Comparison of ENCODE assay signal across 15 cellular contexts in the genomic region with DNA sequence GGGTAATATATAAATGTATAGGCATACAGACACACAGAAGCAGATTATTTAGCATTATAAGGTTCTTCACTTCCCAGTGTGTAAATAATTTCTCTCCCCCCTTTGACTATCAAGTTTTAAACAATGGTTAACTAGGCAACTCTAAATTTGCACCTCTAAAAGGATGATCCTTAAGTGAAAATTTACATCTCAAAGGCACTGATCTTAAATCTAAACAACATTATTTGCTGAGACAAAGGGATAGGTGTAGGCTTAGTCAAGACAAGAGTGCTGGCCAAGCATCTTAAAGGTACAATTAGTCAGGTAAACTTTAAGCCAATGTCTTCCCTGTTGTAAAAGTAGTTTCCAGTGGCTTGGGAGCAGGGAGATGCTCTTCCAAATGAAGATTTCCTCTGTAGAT. TPM values are rescaled to one million over a fixed set of nuclear protein-coding genes. Genes with fewer than 3 reads are reported as not detected.
DNase-seq lines count a peak whose midpoint lies in the region; ATAC-seq, FAIRE-seq and TF ChIP-seq lines count a peak whose summit lies in the region.
"Had no signal": no experiment of that assay in that cellular context is flagged by ENCODE, and none has a peak within 500 bp of the region (broad histone marks: within the 10 kb centered on the region; RNA-seq: fewer than 3 reads in every experiment).

No MANE protein-coding gene starts in this region.

- no peak overlapping the region for H3K4me2 ChIP-seq in A549
- H3K4me2 ChIP-seq: BLaER1, KMS-11 had no signal

- TF ChIP-seq RAD21 in A549 (conservative IDR thresholded peaks at IDR 0.05 in 1 of 2, IDR thresholded peaks at IDR 0.05 in 1 of 2): no peak

- no peak for TF ChIP-seq POLR2A in A549 (IDR thresholded peaks at IDR 0.05; ENCODE audit: low read length)

- H3K27me3 Mint-ChIP-seq in activated T-cell treated with anti-CD3 and anti-CD28 coated beads, Interleukin-2, amount 50 U/mL, for 24 hours: peaks cover 19% of the 10 kb centered on the region
- H3K27me3 Mint-ChIP-seq in stimulated activated naive CD8-positive, alpha-beta T cell treated with anti-CD3 and anti-CD28 coated beads, Interleukin-15, amount 100 ng/mL, for 72 hours: no peaks in the 10 kb centered on the region

- CTCF ChIA-PET in A549 (lab: Yijun Ruan, JAX): no interaction called here

- H3K36me3 ChIP-seq in HUES6 (ENCODE audit: control insufficient read depth, insufficient read depth, low read length): no peaks in the 10 kb centered on the region
- H3K36me3 ChIP-seq: BLaER1, HAP-1 had no signal

- no peaks in the 10 kb centered on the region for H3K9me3 Mint-ChIP-seq in activated T-cell treated with anti-CD3 and anti-CD28 coated beads, Interleukin-2, amount 50 U/mL, for 24 hours
- no peaks in the 10 kb centered on the region for H3K9me3 Mint-ChIP-seq in stimulated activated naive CD8-positive, alpha-beta T cell treated with anti-CD3 and anti-CD28 coated beads, Interleukin-15, amount 100 ng/mL, for 72 hours

- no peak overlapping the region for H3K4me3 Mint-ChIP-seq in activated T-cell treated with anti-CD3 and anti-CD28 coated beads, Interleukin-2, amount 50 U/mL, for 24 hours
- no peak overlapping the region for H3K4me3 Mint-ChIP-seq in stimulated activated naive CD8-positive, alpha-beta T cell treated with anti-CD3 and anti-CD28 coated beads, Interleukin-15, amount 100 ng/mL, for 72 hours

- no peak for TF ChIP-seq EP300 in A549 (IDR thresholded peaks at IDR 0.05)

- no peak for DNase-seq in A549 (ENCODE audit: low read depth in 1 of 2, low spot score in 1 of 2)
- peak; percentile 17 for DNase-seq in iPS DF 19.7 (ENCODE audit: low read depth, low spot score)
- peak; percentile 5 for DNase-seq in iPS-NIHi7 (ENCODE audit: extremely low spot score)
- DNase-seq in activated T-cell treated with anti-CD3 and anti-CD28 coated beads, Interleukin-2, amount 50 U/mL, for 24 hours: no peak
- DNase-seq in hepatic stellate cell (ENCODE audit: low spot score): no peak
- no peak for DNase-seq in stimulated activated naive CD8-positive, alpha-beta T cell treated with anti-CD3 and anti-CD28 coated beads, Interleukin-15, amount 100 ng/mL, for 72 hours
- DNase-seq: AML-193, DMS53, GM23248 had no signal

- ATAC-seq in A549: no peak
- ATAC-seq in stimulated activated naive CD8-positive, alpha-beta T cell treated with anti-CD3 and anti-CD28 coated beads, Interleukin-15, amount 100 ng/mL, for 72 hours: no peak
- ATAC-seq: HepG2 had no signal

- H3K27ac Mint-ChIP-seq in activated T-cell treated with anti-CD3 and anti-CD28 coated beads, Interleukin-2, amount 50 U/mL, for 24 hours: no peak overlapping the region
- H3K27ac Mint-ChIP-seq in stimulated activated naive CD8-positive, alpha-beta T cell treated with anti-CD3 and anti-CD28 coated beads, Interleukin-15, amount 100 ng/mL, for 72 hours: no peak overlapping the region

- no peak overlapping the region for H3K4me3 ChIP-seq in A549
- no peak overlapping the region for H3K4me3 ChIP-seq in HUES6 (ENCODE audit: low read depth, low read length)
- H3K4me3 ChIP-seq: BLaER1, GM23248, HAP-1 had no signal

- H3K4me1 ChIP-seq in A549 (peaks cover 6% of the 10 kb centered on the region; the same call in 1 of the 3 replicates), HUES6 (ENCODE audit: control insufficient read depth, insufficient read depth, low read length) (peaks cover 29% of the 10 kb centered on the region)
- H3K4me1 ChIP-seq: BLaER1 had no signal

- no peaks in the 10 kb centered on the region for H3K4me1 Mint-ChIP-seq in activated T-cell treated with anti-CD3 and anti-CD28 coated beads, Interleukin-2, amount 50 U/mL, for 24 hours (ENCODE audit: low read depth)
- H3K4me1 Mint-ChIP-seq in stimulated activated naive CD8-positive, alpha-beta T cell treated with anti-CD3 and anti-CD28 coated beads, Interleukin-15, amount 100 ng/mL, for 72 hours: no peaks in the 10 kb centered on the region

- no peaks in the 10 kb centered on the region for H3K27me3 ChIP-seq in HUES6 (ENCODE audit: control insufficient read depth, insufficient read depth, low read length)

- POLR2A ChIA-PET in A549 (lab: Yijun Ruan, JAX): no interaction called here

- H3K9me3 ChIP-seq in A549 (no peaks in the 10 kb centered on the region), HUES6 (ENCODE audit: control insufficient read depth, insufficient read depth, low read depth, low read length) (peaks cover 18% of the 10 kb centered on the region; the same call in 1 of the 2 replicates)
- H3K9me3 ChIP-seq: BLaER1, HAP-1 had no signal

- no peaks in the 10 kb centered on the region for H3K36me3 Mint-ChIP-seq in activated T-cell treated with anti-CD3 and anti-CD28 coated beads, Interleukin-2, amount 50 U/mL, for 24 hours (ENCODE audit: low read depth)

- peak; percentile 13 for FAIRE-seq in A549 (lab: Jason Lieb, UNC)

- no peak overlapping the region; a peak in 1 of 6 replicates for H3K27ac ChIP-seq in A549
- H3K27ac ChIP-seq in HUES6 (ENCODE audit: low read depth, low read length): peak overlapping the region; percentile 85; the same call in 1 of the 2 replicates
- H3K27ac ChIP-seq: 22Rv1, BLaER1, GM23248, KMS-11 had no signal

- H3K9ac ChIP-seq in HUES6 (ENCODE audit: low read length): no peak overlapping the region
- H3K9ac ChIP-seq: BLaER1, GM23248, KMS-11 had no signal

- no peak for TF ChIP-seq CTCF in A549 (IDR thresholded peaks at IDR 0.05)

TF ChIP-seq in A549, 52 proteins besides CTCF, POLR2A, EP300 and RAD21:
- TF ChIP-seq FOSB (CRISPR knock-in tag; IDR thresholded peaks at IDR 0.05): no peak
- no peak for TF ChIP-seq PHF8 (IDR thresholded peaks at IDR 0.05; ENCODE audit: borderline replicate concordance, low read depth)
- no peak for TF ChIP-seq CHD4 (IDR thresholded peaks at IDR 0.05; ENCODE audit: borderline replicate concordance)

RNA-seq across cellular contexts. Expression of gene NLRP2B, which starts 33.0 kb away (rescaled TPM):
- polyA plus RNA-seq in A549 (2011; rRNA removed) (not detected in 2 replicates), A549 (2017; fragmentation: RNase III; extraction: RNeasy Plus Mini Kit Qiagen cat#74134 plus additional on column Dnase treatment) (not detected in 3 replicates)
- not detected in 2 replicates for polyA plus RNA-seq in A549 (2012; cell fraction: cytosol; rRNA removed)
- not detected in 2 replicates for polyA plus RNA-seq in A549 (2012; cell fraction: nucleus; rRNA removed)
- polyA minus RNA-seq in A549 (2011; rRNA and poly(A)+ RNA removed): not detected in 2 replicates
- polyA plus RNA-seq: GM23248, HepG2 had no signal

RNA-seq across cellular contexts. Expression of gene ZXDB, which starts 55.2 kb away (rescaled TPM):
- polyA plus RNA-seq in A549 (2011; rRNA removed) (12.0 and 14.4 TPM in 2 replicates), A549 (2017; fragmentation: RNase III; extraction: RNeasy Plus Mini Kit Qiagen cat#74134 plus additional on column Dnase treatment) (4.8 to 6.4 TPM (median 5.5 TPM) in 3 replicates)
- polyA plus RNA-seq in A549 (2012; cell fraction: cytosol; rRNA removed): 2.5 and 3.4 TPM in 2 replicates
- 2.6 and 2.7 TPM in 2 replicates for polyA plus RNA-seq in A549 (2012; cell fraction: nucleus; rRNA removed)
- 26.5 and 28.8 TPM in 2 replicates for polyA minus RNA-seq in A549 (2011; rRNA and poly(A)+ RNA removed)

Comparison
In these comparisons a context has a peak if more than half of its experiments do, and no peak if none do; other contexts are left out.
1. DNase-seq: peak in iPS DF 19.7 (single experiment) and iPS-NIHi7 (single experiment); none in A549 (0 of 2), activated T-cell treated with anti-CD3 and anti-CD28 coated beads, Interleukin-2, amount 50 U/mL, for 24 hours (single experiment), hepatic stellate cell (single experiment) and stimulated activated naive CD8-positive, alpha-beta T cell treated with anti-CD3 and anti-CD28 coated beads, Interleukin-15, amount 100 ng/mL, for 72 hours (0 of 2).